In genomic region chr2:201532686-201533304, GRCh38 we compare ENCODE assay signal across 10 cellular contexts.
DNase-seq lines count a peak whose midpoint lies in the region; ATAC-seq and TF ChIP-seq lines count a peak whose summit lies in the region.
"Had no signal": no experiment of that assay in that cellular context is flagged by ENCODE, and none has a peak within 500 bp of the region (broad histone marks: within the 10 kb centered on the region; RNA-seq: fewer than 3 reads in every experiment).

No MANE protein-coding gene starts in this region.

- H3K4me1 Mint-ChIP-seq in glutamatergic neuron (ENCODE audit: low read depth, unreplicated experiment), result no peaks in the 10 kb centered on the region

- H3K36me3 Mint-ChIP-seq in glutamatergic neuron (ENCODE audit: unreplicated experiment), result peaks cover 15% of the 10 kb centered on the region

- H3K4me3 Mint-ChIP-seq in glutamatergic neuron (ENCODE audit: unreplicated experiment), result no peak overlapping the region
- H3K4me3 Mint-ChIP-seq: T-cell had no signal

- ATAC-seq in HG02938 (IDR thresholded peaks at IDR 0.05; ENCODE audit: unreplicated experiment), result peak; percentile 98
- no peak for ATAC-seq in upper lobe of left lung (ENCODE audit: low FRiP score in 2 of 2)
- ATAC-seq: A549, T-cell had no signal

- H3K9me3 ChIP-seq in upper lobe of left lung, result peaks cover 0 to 23% (median 8%) of the 10 kb centered on the region in 4 donors

- no peak overlapping the region for H3K27ac ChIP-seq in upper lobe of left lung
- H3K27ac ChIP-seq: A549 had no signal

- peak; percentile 18 for DNase-seq in activated CD4-positive, alpha-beta T cell treated with anti-CD3 and anti-CD28 coated beads for 48 hours
- DNase-seq in activated CD4-positive, alpha-beta T cell treated with anti-CD3 and anti-CD28 coated beads for 1 hour, result no peak
- DNase-seq in T1000 (lab: John Stamatoyannopoulos, UW) (peak; percentile 49), skeletal muscle cell (ENCODE audit: low read depth) (peak; percentile 81), glutamatergic neuron (no peak), NCI-H1417 (lab: John Stamatoyannopoulos, UW) (no peak), upper lobe of left lung (no peak)
- DNase-seq: T-cell had no signal

- H3K36me3 ChIP-seq in upper lobe of left lung, result no peaks in the 10 kb centered on the region

- H3K4me1 ChIP-seq in upper lobe of left lung, result no peaks in the 10 kb centered on the region
- H3K4me1 ChIP-seq: A549 had no signal

- H3K9me3 Mint-ChIP-seq in glutamatergic neuron (ENCODE audit: unreplicated experiment), result peaks cover 2% of the 10 kb centered on the region

- no peak for TF ChIP-seq EP300 in upper lobe of left lung (IDR thresholded peaks at IDR 0.05)

- 50 to 75% methylated on average over 2 of the region's 2 CpGs for WGBS in upper lobe of left lung, 2 donors

- H3K27me3 Mint-ChIP-seq in glutamatergic neuron (ENCODE audit: unreplicated experiment), result no peaks in the 10 kb centered on the region
- H3K27me3 Mint-ChIP-seq: T-cell had no signal

- H3K4me3 ChIP-seq in skeletal muscle cell (ENCODE audit: low read depth, low read length) (no peak overlapping the region), upper lobe of left lung (no peak overlapping the region)
- H3K4me3 ChIP-seq: A549 had no signal

- H3K27ac Mint-ChIP-seq in glutamatergic neuron (ENCODE audit: unreplicated experiment), result no peak overlapping the region
- H3K27ac Mint-ChIP-seq: T-cell had no signal

- no peak for TF ChIP-seq CTCF in glutamatergic neuron (IDR thresholded peaks at IDR 0.05; ENCODE audit: partially characterized antibody, unreplicated experiment)
- TF ChIP-seq CTCF in upper lobe of left lung (IDR thresholded peaks at IDR 0.05), result no peak

- TF ChIP-seq POLR2A in upper lobe of left lung (IDR thresholded peaks at IDR 0.05), result no peak

- no peaks in the 10 kb centered on the region for H3K27me3 ChIP-seq in upper lobe of left lung

Comparison
In these comparisons a context has a peak if more than half of its experiments do, and no peak if none do; other contexts are left out.
1. DNase-seq: peak in activated CD4-positive, alpha-beta T cell treated with anti-CD3 and anti-CD28 coated beads for 48 hours (single experiment), T1000 (single experiment) and skeletal muscle cell (single experiment); none in activated CD4-positive, alpha-beta T cell treated with anti-CD3 and anti-CD28 coated beads for 1 hour (single experiment), glutamatergic neuron (single experiment), NCI-H1417 (0 of 3) and upper lobe of left lung (0 of 2).